Comparison of ENCODE assay signal across 8 cellular contexts in genomic region chr19:12932392-12933286, GRCh38. TPM values are rescaled to one million over a fixed set of nuclear protein-coding genes. Genes with fewer than 3 reads are reported as not detected.
DNase-seq lines count a peak whose midpoint lies in the region; ATAC-seq and TF ChIP-seq lines count a peak whose summit lies in the region.

No MANE protein-coding gene starts in this region.

- H3K36me3 ChIP-seq in ACC112 (ENCODE audit: insufficient read depth, low read length) = peaks cover 4% of the 10 kb centered on the region; the same call in 1 of the 2 replicates
- peaks cover 6% of the 10 kb centered on the region for H3K36me3 ChIP-seq in breast epithelium
- peaks cover 11 to 21% of the 10 kb centered on the region in 2 donors for H3K36me3 ChIP-seq in mucosa of rectum (ENCODE audit: control insufficient read depth in 2 of 2, insufficient read depth in 2 of 2, low read length in 2 of 2)

- DNase-seq in HL-60 (ENCODE audit: low read depth in 1 of 2, low spot score in 1 of 2) (no peak), breast epithelium (ENCODE audit: low spot score in 2 of 2) (no peak), dermis blood vessel endothelial cell (no peak), superior temporal gyrus (ENCODE audit: extremely low spot score) (no peak)

- peaks cover 9% of the 10 kb centered on the region for H3K4me1 ChIP-seq in ACC112 (ENCODE audit: control insufficient read depth, insufficient read depth, low read length, unreplicated experiment)
- peaks cover 4 to 12% of the 10 kb centered on the region in 2 donors for H3K4me1 ChIP-seq in breast epithelium
- H3K4me1 ChIP-seq in mucosa of rectum (ENCODE audit: control insufficient read depth in 2 of 2, insufficient read depth in 2 of 2, low read length in 2 of 2) = peaks cover 12 to 15% of the 10 kb centered on the region in 2 donors

- TF ChIP-seq CTCF in HL-60 (IDR thresholded peaks at IDR 0.05; ENCODE audit: insufficient read depth, low read length) (no peak), breast epithelium (IDR thresholded peaks at IDR 0.05) (no peak)

- H3K27ac ChIP-seq in ACC112 (ENCODE audit: low read depth, low read length) (peak overlapping the region; percentile 30; the same call in 1 of the 2 replicates), HL-60 (replicated peaks) (peak overlapping the region; percentile 94), breast epithelium (peak overlapping the region; percentile 81), mucosa of rectum (ENCODE audit: low read depth in 2 of 2, low read length in 2 of 2) (peak overlapping the region in 1 of 2 donors; percentile 85)

- no peak for ATAC-seq in HG03159 (IDR thresholded peaks at IDR 0.05; ENCODE audit: unreplicated experiment)
- no peak for ATAC-seq in GM18870 (IDR thresholded peaks at IDR 0.05; ENCODE audit: unreplicated experiment)

- no peaks in the 10 kb centered on the region for H3K9me3 ChIP-seq in breast epithelium
- H3K9me3 ChIP-seq in mucosa of rectum (ENCODE audit: control insufficient read depth in 2 of 2, low read length in 2 of 2) = no peaks in the 10 kb centered on the region

- H3K9ac ChIP-seq in mucosa of rectum (ENCODE audit: low read depth in 1 of 2, low read length in 2 of 2) = peak overlapping the region; percentile 94 to 95

- TF ChIP-seq POLR2A in breast epithelium (IDR thresholded peaks at IDR 0.05) = no peak

- intact Hi-C loops in breast epithelium (cut with DNase I; ENCODE audit: low total_unique reads) = no loop called here

- H3K79me2 ChIP-seq in ACC112 (ENCODE audit: control insufficient read depth, insufficient read depth, low read length, unreplicated experiment) = peaks cover 30% of the 10 kb centered on the region

- H3K4me3 ChIP-seq in ACC112 (ENCODE audit: low read depth, low read length) (peak overlapping the region; percentile 95), HL-60 (replicated peaks; ENCODE audit: insufficient read depth, low read length) (peak overlapping the region; percentile 97), breast epithelium (peak overlapping the region; percentile 86 to 97 (median 96)), mucosa of rectum (ENCODE audit: low read length in 2 of 2) (peak overlapping the region; percentile 87 to 99)

- H2AFZ ChIP-seq in ACC112 (ENCODE audit: low read length, unreplicated experiment) = peak overlapping the region; percentile 85

- no peaks in the 10 kb centered on the region for H3K27me3 ChIP-seq in ACC112 (ENCODE audit: insufficient read depth, low read length)
- no peaks in the 10 kb centered on the region for H3K27me3 ChIP-seq in HL-60 (ENCODE audit: insufficient read depth, poor library complexity, severe bottlenecking)
- H3K27me3 ChIP-seq in breast epithelium = no peaks in the 10 kb centered on the region
- H3K27me3 ChIP-seq in mucosa of rectum (ENCODE audit: control insufficient read depth in 2 of 2, insufficient read depth in 2 of 2, low read length in 2 of 2) = no peaks in the 10 kb centered on the region

RNA-seq across cellular contexts. Expression of gene FARSA, which starts 0.9 kb away (rescaled TPM):
- total RNA-seq in breast epithelium = 10 to 100 TPM; 26.1 to 53.7 (median 40.7) TPM
- 47.5 and 83.9 TPM in 2 replicates for total RNA-seq in dermis blood vessel endothelial cell

RNA-seq across cellular contexts. Expression of gene CALR, which starts 5.8 kb away (rescaled TPM):
- total RNA-seq in breast epithelium = 100 to 1,000 TPM; 301 to 410 (median 305) TPM
- total RNA-seq in dermis blood vessel endothelial cell = 1,244 and 1,415 TPM in 2 replicates

RNA-seq across cellular contexts. Expression of gene RAD23A, which starts 13.0 kb away (rescaled TPM):
- total RNA-seq in breast epithelium (10 to 100 TPM; 65.9 to 84.3 (median 66.5) TPM), dermis blood vessel endothelial cell (52.9 and 98.1 TPM in 2 replicates)

RNA-seq across cellular contexts. Expression of gene SYCE2, which starts 13.5 kb away (rescaled TPM):
- total RNA-seq in breast epithelium (under 1 TPM in 1 of 3 donors, not detected in 2; 0.44 TPM), dermis blood vessel endothelial cell (0.17 and 0.33 TPM in 2 replicates)

RNA-seq across cellular contexts. Expression of gene GADD45GIP1, which starts 24.4 kb away (rescaled TPM):
- total RNA-seq in breast epithelium (10 to 100 TPM; 30.3 to 44.2 (median 31.5) TPM), dermis blood vessel endothelial cell (19.5 and 20.6 TPM in 2 replicates)
